Comparison of ENCODE assay signal across 1 cellular context in genomic region chr1:9066945-9067807, GRCh38.
TF ChIP-seq lines count a peak whose summit lies in the region.

No MANE protein-coding gene starts in this region.

TF ChIP-seq in HepG2, 621 proteins besides CTCF, POLR2A, EP300 and RAD21 (continued from another document and continues in another):
- TF ChIP-seq HMGXB4 (CRISPR knock-in tag; IDR thresholded peaks at IDR 0.05; ENCODE audit: borderline replicate concordance in 1 of 2, low read depth in 1 of 2), result peak in 1 of 2 experiments; percentile 41; a peak in 2 of 4 replicates
- no peak for TF ChIP-seq ZNF235 (CRISPR knock-in tag; IDR thresholded peaks at IDR 0.05; ENCODE audit: borderline replicate concordance)
- TF ChIP-seq FOSL2 (CRISPR knock-in tag; IDR thresholded peaks at IDR 0.05), result peak; percentile 93
- TF ChIP-seq SMAD1 (CRISPR knock-in tag; IDR thresholded peaks at IDR 0.05; ENCODE audit: borderline replicate concordance, low read depth), result no peak
- TF ChIP-seq ZNF383 (CRISPR knock-in tag; IDR thresholded peaks at IDR 0.05; ENCODE audit: borderline replicate concordance), result no peak
- TF ChIP-seq GMEB1 (CRISPR knock-in tag; IDR thresholded peaks at IDR 0.05; ENCODE audit: borderline replicate concordance), result no peak
- TF ChIP-seq ZNF607 (CRISPR knock-in tag; IDR thresholded peaks at IDR 0.05; ENCODE audit: borderline replicate concordance), result peak; percentile 85
- TF ChIP-seq ZNF710 (CRISPR knock-in tag; IDR thresholded peaks at IDR 0.05; ENCODE audit: borderline replicate concordance), result no peak
- TF ChIP-seq KLF13 (CRISPR knock-in tag; IDR thresholded peaks at IDR 0.05), result no peak
- no peak for TF ChIP-seq KLF9 (CRISPR knock-in tag; IDR thresholded peaks at IDR 0.05; ENCODE audit: low read depth)
- TF ChIP-seq CENPT (CRISPR knock-in tag; IDR thresholded peaks at IDR 0.05; ENCODE audit: low read depth), result no peak
- TF ChIP-seq ZNF281 (CRISPR knock-in tag; IDR thresholded peaks at IDR 0.05; ENCODE audit: borderline replicate concordance), result no peak
- TF ChIP-seq HNF1B (CRISPR knock-in tag; IDR thresholded peaks at IDR 0.05), result peak; percentile 69; the same call in 1 of the 2 replicates
- TF ChIP-seq ZNF296 (CRISPR knock-in tag; conservative IDR thresholded peaks at IDR 0.05), result no peak
- TF ChIP-seq XRCC5 (optimal IDR thresholded peaks at IDR 0.05; ENCODE audit: low read length), result no peak
- TF ChIP-seq ARID5B (CRISPR knock-in tag; IDR thresholded peaks at IDR 0.05), result peak; percentile 65
- TF ChIP-seq CREM (IDR thresholded peaks at IDR 0.05), result no peak
- no peak for TF ChIP-seq CREM (CRISPR knock-in tag; IDR thresholded peaks at IDR 0.05)
- TF ChIP-seq PRDM10 (CRISPR knock-in tag; IDR thresholded peaks at IDR 0.05; ENCODE audit: low read depth), result peak; percentile 60; the same call in 1 of the 2 replicates
- no peak for TF ChIP-seq ZNF784 (CRISPR knock-in tag; IDR thresholded peaks at IDR 0.05; ENCODE audit: borderline replicate concordance)
- TF ChIP-seq ZNF225 (CRISPR knock-in tag; IDR thresholded peaks at IDR 0.05), result no peak
- TF ChIP-seq HOXA7 (CRISPR knock-in tag; IDR thresholded peaks at IDR 0.05), result no peak
- TF ChIP-seq GPBP1L1 (CRISPR knock-in tag; IDR thresholded peaks at IDR 0.05), result no peak
- TF ChIP-seq ZNF33A (CRISPR knock-in tag; IDR thresholded peaks at IDR 0.05; ENCODE audit: borderline replicate concordance), result no peak
- TF ChIP-seq ZNF747 (CRISPR knock-in tag; IDR thresholded peaks at IDR 0.05; ENCODE audit: borderline replicate concordance), result no peak
- no peak for TF ChIP-seq SYNCRIP (IDR thresholded peaks at IDR 0.05; ENCODE audit: insufficient read depth, low read depth, low read length)
- peak; percentile 56; the same call in 1 of the 2 replicates for TF ChIP-seq ZNF547 (CRISPR knock-in tag; IDR thresholded peaks at IDR 0.05)
- TF ChIP-seq KLF15 (CRISPR knock-in tag; IDR thresholded peaks at IDR 0.05; ENCODE audit: borderline replicate concordance), result no peak
- peak; percentile 53; the same call in 1 of the 2 replicates for TF ChIP-seq TFDP1 (CRISPR knock-in tag; IDR thresholded peaks at IDR 0.05; ENCODE audit: borderline replicate concordance)
- no peak for TF ChIP-seq ZBTB44 (CRISPR knock-in tag; IDR thresholded peaks at IDR 0.05)
